9 cellular contexts compared by ENCODE assay signal in the genomic region with DNA sequence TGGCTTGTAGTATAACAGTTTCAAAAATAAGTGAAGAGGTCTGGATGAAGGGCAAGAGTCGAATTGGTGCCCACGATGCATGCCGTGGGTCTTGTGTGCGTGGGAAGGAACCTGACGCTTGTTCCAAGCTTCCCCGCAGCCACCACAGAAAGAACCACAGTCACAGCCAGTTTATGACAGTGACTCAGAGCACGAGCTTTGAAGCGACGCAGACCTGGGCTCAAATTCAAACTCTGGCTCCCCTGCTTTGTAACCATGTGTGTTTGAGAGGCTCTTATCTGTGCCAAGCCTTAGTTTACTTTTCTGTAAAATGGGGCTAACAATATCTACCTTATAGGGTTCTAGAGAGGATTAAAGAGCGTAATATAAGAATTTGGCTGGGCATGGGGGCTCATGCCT.
DNase-seq lines count a peak whose midpoint lies in the region; ATAC-seq and TF ChIP-seq lines count a peak whose summit lies in the region.
"Had no signal": no experiment of that assay in that cellular context is flagged by ENCODE, and none has a peak within 500 bp of the region (broad histone marks: within the 10 kb centered on the region; RNA-seq: fewer than 3 reads in every experiment).

No MANE protein-coding gene starts in this region.

- H3K9me3 Mint-ChIP-seq in activated naive CD4-positive, alpha-beta T cell treated with anti-CD3 and anti-CD28 coated beads, Interleukin-2, amount 50 U/mL, for 72 hours, result no peaks in the 10 kb centered on the region

- peak overlapping the region; percentile 88 to 96 for H3K27ac Mint-ChIP-seq in activated naive CD4-positive, alpha-beta T cell treated with anti-CD3 and anti-CD28 coated beads, Interleukin-2, amount 50 U/mL, for 72 hours

- H3K36me3 ChIP-seq in gastrocnemius medialis, result no peaks in the 10 kb centered on the region
- H3K36me3 ChIP-seq in aorta (ENCODE audit: control insufficient read depth in 1 of 2, insufficient read depth in 2 of 2, low read length in 1 of 2), result no peaks in the 10 kb centered on the region

- peaks cover 23 to 47% of the 10 kb centered on the region in 2 donors for H3K36me3 Mint-ChIP-seq in activated naive CD4-positive, alpha-beta T cell treated with anti-CD3 and anti-CD28 coated beads, Interleukin-2, amount 50 U/mL, for 72 hours

- WGBS in aorta, 2 donors, result 17 to 27% methylated on average over 10 of the region's 10 CpGs

- H3K4me1 ChIP-seq in gastrocnemius medialis (peaks cover 26 to 53% of the 10 kb centered on the region in 2 donors), aorta (ENCODE audit: control insufficient read depth in 1 of 2, insufficient read depth in 2 of 2, low read length in 2 of 2) (peaks cover 0 to 4% of the 10 kb centered on the region in 2 donors)

- H3K27ac ChIP-seq in gastrocnemius medialis (peak overlapping the region; percentile 93 to 99 (median 96)), aorta (ENCODE audit: low read depth in 1 of 2, low read length in 2 of 2) (peak overlapping the region in 1 of 2 donors; percentile 70)

- TF ChIP-seq CTCF in gastrocnemius medialis (IDR thresholded peaks at IDR 0.05 in 4 of 5, conservative IDR thresholded peaks at IDR 0.05 in 1 of 5), result no peak

- TF ChIP-seq POLR2A in gastrocnemius medialis (IDR thresholded peaks at IDR 0.05), result peak; percentile 39 to 54

- H3K27me3 ChIP-seq in gastrocnemius medialis, result no peaks in the 10 kb centered on the region
- H3K27me3 ChIP-seq in aorta (ENCODE audit: control insufficient read depth in 1 of 2, insufficient read depth in 2 of 2, low read length in 1 of 2), result no peaks in the 10 kb centered on the region

- peak overlapping the region; percentile 9 to 27 (median 20) for H3K4me3 ChIP-seq in gastrocnemius medialis
- no peak overlapping the region for H3K4me3 ChIP-seq in aorta (ENCODE audit: low read length in 2 of 2)

- H3K9me3 ChIP-seq in gastrocnemius medialis (no peaks in the 10 kb centered on the region), aorta (ENCODE audit: control insufficient read depth, low read length) (no peaks in the 10 kb centered on the region)

- intact Hi-C loops in Right ventricle myocardium superior (cut with DNase I) (no loop called here), Right ventricle myocardium inferior (cut with DNase I) (no loop called here), gastrocnemius medialis (cut with DNase I; ENCODE audit: low total_unique reads) (loop anchor here (10.0 kb wide), 2 partner anchors 598 to 1078 kb away; partner anchors contain the start of gene DYNLT1), aorta (cut with DNase I) (no loop called here)

- DNase-seq in Right ventricle myocardium superior, result peak; percentile 39
- no peak for DNase-seq in Right ventricle myocardium inferior (ENCODE audit: missing footprints)
- DNase-seq in activated naive CD4-positive, alpha-beta T cell treated with anti-CD3 and anti-CD28 coated beads, Interleukin-2, amount 50 U/mL, for 72 hours (ENCODE audit: low spot score in 2 of 2), result peak; percentile 65 to 80
- DNase-seq in gastrocnemius medialis, result peak; percentile 81
- DNase-seq in aorta, result peak; percentile 47 to 78
- no peak for DNase-seq in NCI-H748 (lab: John Stamatoyannopoulos, UW; ENCODE audit: unreplicated experiment)
- no peak for DNase-seq in NCI-H82 (lab: John Stamatoyannopoulos, UW)
- DNase-seq in SW 1271 (lab: John Stamatoyannopoulos, UW), result no peak
- DNase-seq: NCI-H1436 treated with DMSO at 0.1 percent for 48 hours had no signal

- in situ Hi-C loops in gastrocnemius medialis (cut with MboI; ENCODE audit: low sequenced_read_pairs in 4 of 4), result no loop called here

- no peak for ATAC-seq in Right ventricle myocardium superior (ENCODE audit: poor library complexity)
- no peak for ATAC-seq in Right ventricle myocardium inferior
- peak; percentile 92 to 95 for ATAC-seq in activated naive CD4-positive, alpha-beta T cell treated with anti-CD3 and anti-CD28 coated beads, Interleukin-2, amount 50 U/mL, for 72 hours
- ATAC-seq in gastrocnemius medialis, result peak; percentile 42 to 54
- ATAC-seq in aorta (ENCODE audit: low FRiP score), result no peak

Comparison
In these comparisons a context has a peak if more than half of its experiments do, and no peak if none do; other contexts are left out.
1. DNase-seq: peak in Right ventricle myocardium superior (single experiment), activated naive CD4-positive, alpha-beta T cell treated with anti-CD3 and anti-CD28 coated beads, Interleukin-2, amount 50 U/mL, for 72 hours (2 of 2), gastrocnemius medialis (2 of 2) and aorta (2 of 2); none in Right ventricle myocardium inferior (single experiment), NCI-H748 (single experiment), NCI-H82 (single experiment) and SW 1271 (0 of 2).
2. ATAC-seq: peak in activated naive CD4-positive, alpha-beta T cell treated with anti-CD3 and anti-CD28 coated beads, Interleukin-2, amount 50 U/mL, for 72 hours (2 of 2) and gastrocnemius medialis (2 of 2); none in Right ventricle myocardium superior (single experiment), Right ventricle myocardium inferior (single experiment) and aorta (single experiment).
3. H3K4me3 ChIP-seq: peak in gastrocnemius medialis (4 of 4); none in aorta (0 of 2).